ENCODE assay signal across 7 cellular contexts in the genomic region with DNA sequence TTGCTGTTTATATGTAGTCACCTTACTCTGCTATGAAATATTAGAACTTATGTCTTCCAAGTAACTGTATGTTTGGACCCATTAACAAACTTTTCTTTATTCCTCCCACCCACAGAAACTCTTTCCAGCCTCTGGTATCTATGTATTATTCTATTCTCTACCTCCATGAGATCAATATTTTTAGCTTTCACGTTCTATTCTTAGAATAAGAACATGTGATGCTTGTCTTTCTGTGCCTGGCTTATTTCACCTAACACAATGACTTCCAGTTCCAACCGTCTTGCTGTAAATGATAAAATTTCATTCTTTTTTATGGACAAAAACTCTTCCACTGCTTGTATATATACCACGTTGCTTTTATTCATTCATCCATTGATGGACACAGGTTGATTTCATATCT. TPM values are rescaled to one million over a fixed set of nuclear protein-coding genes. Genes with fewer than 3 reads are reported as not detected.
"Had no signal": no experiment of that assay in that cellular context is flagged by ENCODE, and none has a peak within 500 bp of the region (broad histone marks: within the 10 kb centered on the region; RNA-seq: fewer than 3 reads in every experiment).

No MANE protein-coding gene starts in this region.

RNA-seq across cellular contexts. Expression of a gene that starts 14.4 kb away (rescaled TPM):
- total RNA-seq: GM23248, GM23338, H1, H4, H7, H9, HFFc6 had no signal
- polyA plus RNA-seq: GM23248, GM23338, H1 had no signal

RNA-seq across cellular contexts. Expression of a gene that starts 39.3 kb away (rescaled TPM):
- total RNA-seq: GM23248, GM23338, H1, H4, H7, H9, HFFc6 had no signal
- polyA plus RNA-seq: GM23248, GM23338, H1 had no signal
